In genomic region chr2:195151711-195152110, GRCh38 we compare ENCODE assay signal across 28 cellular contexts.
"Had no signal": no experiment of that assay in that cellular context is flagged by ENCODE, and none has a peak within 500 bp of the region (broad histone marks: within the 10 kb centered on the region; RNA-seq: fewer than 3 reads in every experiment).

No MANE protein-coding gene starts in this region.

- H3K4me3 ChIP-seq: left lung, lung, ovary, right atrium auricular region, skin epidermis, stomach, testis, thyroid gland, transverse colon, upper lobe of left lung, vagina had no signal

- H3K27ac ChIP-seq: left lung, ovary, right atrium auricular region, skin epidermis, stomach, testis, thyroid gland, transverse colon, upper lobe of left lung, vagina had no signal

- H3K4me3 Mint-ChIP-seq: immature natural killer cell; mesothelial cell of epicardium; naive thymus-derived CD4-positive, alpha-beta T cell; natural killer cell treated with Interleukin-12 subunit alpha and Interleukin-12 subunit beta and Interleukin-15 and Interleukin-18, amount 100 ng/mL, for 72 hours; stimulated activated naive B cell treated with anti-CD40 and anti-IgM and Interleukin-4, amounts not matched to agents 10 μg/mL and 1 μg/mL and 100 μg/mL, for 72 hours had no signal

- H3K9me3 Mint-ChIP-seq: mesothelial cell of epicardium; naive thymus-derived CD4-positive, alpha-beta T cell; natural killer cell treated with Interleukin-12 subunit alpha and Interleukin-12 subunit beta and Interleukin-15 and Interleukin-18, amount 100 ng/mL, for 72 hours; stimulated activated naive B cell treated with anti-CD40 and anti-IgM and Interleukin-4, amounts not matched to agents 10 μg/mL and 1 μg/mL and 100 μg/mL, for 72 hours had no signal

- DNase-seq: hippocampal formation; immature natural killer cell; kidney; left colon; left lung; mesendoderm; naive thymus-derived CD4-positive, alpha-beta T cell; ovary; stimulated activated CD4-positive, alpha-beta T cell treated with anti-CD3 and anti-CD28 coated beads, Interleukin-12 subunit alpha, Interleukin-12 subunit beta, amount 100 ng/mL, for 4 hours; stimulated activated CD4-positive, alpha-beta T cell treated with anti-CD3 and anti-CD28 coated beads, Interleukin-15, amount 100 ng/mL, for 24 hours; stimulated activated CD4-positive, alpha-beta T cell treated with anti-CD3 and anti-CD28 coated beads, Interleukin-2, amount 100 ng/mL, for 24 hours; stimulated activated CD4-positive, alpha-beta T cell treated with anti-CD3 and anti-CD28 coated beads, Interleukin-4, amount 100 ng/mL, for 1 hour; stimulated activated naive B cell treated with anti-CD40 and anti-IgM and Interleukin-4, amounts not matched to agents 10 μg/mL and 1 μg/mL and 100 μg/mL, for 72 hours; stimulated activated naive CD8-positive, alpha-beta T cell treated with anti-CD3 and anti-CD28 coated beads, Interleukin-15, Interleukin-2, amounts not matched to agents 100 U/mL and 50 U/mL, for 24 hours; stomach; testis; thyroid gland; transverse colon; upper lobe of left lung had no signal

- H3K4me1 Mint-ChIP-seq: immature natural killer cell; naive thymus-derived CD4-positive, alpha-beta T cell; stimulated activated naive B cell treated with anti-CD40 and anti-IgM and Interleukin-4, amounts not matched to agents 10 μg/mL and 1 μg/mL and 100 μg/mL, for 72 hours had no signal

- H3K9me3 ChIP-seq: left lung, ovary, right atrium auricular region, stomach, testis, thyroid gland, transverse colon, upper lobe of left lung, vagina had no signal

- FAIRE-seq: islet of Langerhans had no signal

- H3K27me3 Mint-ChIP-seq: natural killer cell treated with Interleukin-12 subunit alpha and Interleukin-12 subunit beta and Interleukin-15 and Interleukin-18, amount 100 ng/mL, for 72 hours; progenitor cell of endocrine pancreas; stimulated activated naive B cell treated with anti-CD40 and anti-IgM and Interleukin-4, amounts not matched to agents 10 μg/mL and 1 μg/mL and 100 μg/mL, for 72 hours had no signal

- ATAC-seq: left colon; left lung; naive thymus-derived CD4-positive, alpha-beta T cell; natural killer cell treated with Interleukin-12 subunit alpha and Interleukin-12 subunit beta and Interleukin-15 and Interleukin-18, amount 100 ng/mL, for 72 hours; sciatic nerve; stimulated activated naive B cell treated with anti-CD40 and anti-IgM and Interleukin-4, amounts not matched to agents 10 μg/mL and 1 μg/mL and 100 μg/mL, for 72 hours; stimulated activated naive CD8-positive, alpha-beta T cell treated with anti-CD3 and anti-CD28 coated beads, Interleukin-15, Interleukin-2, amounts not matched to agents 100 U/mL and 50 U/mL, for 24 hours had no signal

- H3K36me3 Mint-ChIP-seq: immature natural killer cell; mesothelial cell of epicardium; naive thymus-derived CD4-positive, alpha-beta T cell; natural killer cell treated with Interleukin-12 subunit alpha and Interleukin-12 subunit beta and Interleukin-15 and Interleukin-18, amount 100 ng/mL, for 72 hours; stimulated activated naive B cell treated with anti-CD40 and anti-IgM and Interleukin-4, amounts not matched to agents 10 μg/mL and 1 μg/mL and 100 μg/mL, for 72 hours had no signal

- H3K27ac Mint-ChIP-seq: immature natural killer cell; mesothelial cell of epicardium; naive thymus-derived CD4-positive, alpha-beta T cell; natural killer cell treated with Interleukin-12 subunit alpha and Interleukin-12 subunit beta and Interleukin-15 and Interleukin-18, amount 100 ng/mL, for 72 hours; progenitor cell of endocrine pancreas; stimulated activated naive B cell treated with anti-CD40 and anti-IgM and Interleukin-4, amounts not matched to agents 10 μg/mL and 1 μg/mL and 100 μg/mL, for 72 hours had no signal

- H3K36me3 ChIP-seq: left lung, ovary, right atrium auricular region, stomach, thyroid gland, transverse colon, upper lobe of left lung, vagina had no signal
